1 cellular context compared by ENCODE assay signal in genomic region chr7:150270101-150270824, GRCh38. TPM values are rescaled to one million over a fixed set of nuclear protein-coding genes. Genes with fewer than 3 reads are reported as not detected.
"Had no signal": no experiment of that assay in that cellular context is flagged by ENCODE, and none has a peak within 500 bp of the region (broad histone marks: within the 10 kb centered on the region; RNA-seq: fewer than 3 reads in every experiment).

No MANE protein-coding gene starts in this region.

RNA-seq across cellular contexts. Expression of gene LRRC61, which starts 52.9 kb away (rescaled TPM):
- total RNA-seq: endothelial cell of umbilical vein had no signal

RNA-seq across cellular contexts. Expression of gene ACTR3C, which starts 53.1 kb away (rescaled TPM):
- total RNA-seq: endothelial cell of umbilical vein had no signal
